In the genomic region with DNA sequence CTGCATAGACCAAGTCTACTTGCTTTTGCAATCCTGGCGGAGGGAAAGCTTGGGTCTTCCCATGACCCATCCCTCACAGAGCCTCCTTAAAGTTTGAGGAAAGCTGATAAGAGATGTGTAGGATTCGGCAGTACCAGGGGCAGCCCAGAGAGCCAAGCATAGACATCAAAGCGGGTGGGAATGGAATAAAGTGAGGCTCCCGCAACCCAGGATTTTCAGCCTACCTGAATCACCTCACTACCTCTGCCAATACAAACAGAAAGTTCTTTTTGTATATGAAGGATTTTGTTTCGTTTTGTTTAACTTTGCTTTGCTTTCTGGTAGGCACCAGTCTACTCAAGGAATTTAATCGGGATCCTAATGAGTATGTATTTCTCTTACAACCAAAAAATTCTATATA, we compare ENCODE assay signal across 31 cellular contexts.
"Had no signal": no experiment of that assay in that cellular context is flagged by ENCODE, and none has a peak within 500 bp of the region (broad histone marks: within the 10 kb centered on the region; RNA-seq: fewer than 3 reads in every experiment).

No MANE protein-coding gene starts in this region.

- H3K4me1 ChIP-seq: ascending aorta had no signal

- H3K9me3 ChIP-seq: ascending aorta had no signal

- H3K9me3 Mint-ChIP-seq: activated B cell treated with CpG ODN at 0.5 μM for 24 hours; activated CD4-positive, alpha-beta memory T cell treated with anti-CD3 and anti-CD28 coated beads for 36 hours; activated CD4-positive, alpha-beta T cell treated with anti-CD3 and anti-CD28 coated beads, Interleukin-2, amount 10 ng/mL, durations not matched to agents 24 days and 14 days; activated naive CD8-positive, alpha-beta T cell treated with anti-CD3 and anti-CD28 coated beads, Interleukin-2, amount 10 ng/mL, durations not matched to agents 7 days and 5 days; activated naive CD8-positive, alpha-beta T cell treated with anti-CD3 and anti-CD28 coated beads, Interleukin-2, amount 50 U/mL, for 24 hours; activated T-cell treated with anti-CD3 and anti-CD28 coated beads, Interleukin-2, amount 50 U/mL, for 24 hours; activated T-helper 2 cell treated with anti-CD3 and anti-CD28 coated beads, Interferon-gamma antibody, Interleukin-2, Interleukin-4, amounts not matched to agents 10 μg/mL and 5 μg/mL and 100 μg/mL, durations not matched to agents 14 hours and 24 hours and 36 hours; brain; T-helper 1 cell treated with Interleukin-12 subunit alpha and Interleukin-12 subunit beta and Interleukin-4 antibody, amounts not matched to agents 30 μg/mL and 1 μg/mL, for 36 hours; T-helper 2 cell treated with Interferon-gamma antibody and Interleukin-4, amounts not matched to agents 5 μg/mL and 100 μg/mL, for 36 hours had no signal

- H3K27me3 Mint-ChIP-seq: activated B cell treated with CpG ODN at 0.5 μM for 24 hours; activated CD4-positive, alpha-beta memory T cell treated with anti-CD3 and anti-CD28 coated beads for 36 hours; activated CD4-positive, alpha-beta T cell treated with anti-CD3 and anti-CD28 coated beads, Interleukin-2, amount 10 ng/mL, durations not matched to agents 24 days and 14 days; activated CD8-positive, alpha-beta memory T cell treated with anti-CD3 and anti-CD28 coated beads, Interleukin-2, amount 10 ng/mL, durations not matched to agents 7 days and 5 days; activated naive CD8-positive, alpha-beta T cell; activated naive CD8-positive, alpha-beta T cell treated with anti-CD3 and anti-CD28 coated beads, Interleukin-2, amount 10 ng/mL, durations not matched to agents 7 days and 5 days; activated naive CD8-positive, alpha-beta T cell treated with anti-CD3 and anti-CD28 coated beads, Interleukin-2, amount 50 U/mL, for 24 hours had no signal

- ATAC-seq: activated CD8-positive, alpha-beta memory T cell treated with anti-CD3 and anti-CD28 coated beads, Interleukin-2, amount 10 ng/mL, durations not matched to agents 7 days and 5 days; activated CD8-positive, alpha-beta T cell treated with anti-CD3 and anti-CD28 coated beads, Interleukin-2, amount 10 ng/mL, durations not matched to agents 7 days and 5 days; activated naive CD8-positive, alpha-beta T cell treated with anti-CD3 and anti-CD28 coated beads, Interleukin-2, amount 50 U/mL, for 24 hours had no signal

- DNase-seq: activated B cell treated with CpG ODN at 0.5 μM for 24 hours; activated CD4-positive, alpha-beta memory T cell treated with anti-CD3 and anti-CD28 coated beads for 36 hours; activated CD4-positive, alpha-beta T cell treated with anti-CD3 and anti-CD28 coated beads for 4 hours; activated CD4-positive, alpha-beta T cell treated with anti-CD3 and anti-CD28 coated beads, Interleukin-2, amount 10 ng/mL, durations not matched to agents 24 days and 14 days; activated CD4-positive, alpha-beta T cell treated with anti-CD3 and anti-CD28 coated beads, Interleukin-2, amount 50 U/mL, for 1 hour; activated CD4-positive, alpha-beta T cell treated with anti-CD3 and anti-CD28 coated beads, Interleukin-2, amount 50 U/mL, for 4 hours; activated CD4-positive, CD25-positive, alpha-beta regulatory T cell treated with anti-CD3 and anti-CD28 coated beads, Interleukin-2, amount 50 U/mL, for 72 hours; activated CD8-positive, alpha-beta memory T cell treated with anti-CD3 and anti-CD28 coated beads for 24 hours; activated CD8-positive, alpha-beta memory T cell treated with anti-CD3 and anti-CD28 coated beads, Interleukin-2, amount 10 ng/mL, durations not matched to agents 7 days and 5 days; activated CD8-positive, alpha-beta memory T cell treated with anti-CD3 and anti-CD28 coated beads, Interleukin-2, amount 50 U/mL, for 48 hours; activated CD8-positive, alpha-beta T cell treated with anti-CD3 and anti-CD28 coated beads, Interleukin-2, amount 10 ng/mL, durations not matched to agents 7 days and 5 days; activated effector memory CD4-positive, alpha-beta T cell treated with Interleukin-2 at 50 U/mL for 16 hours; activated gamma-delta T cell; activated naive CD4-positive, alpha-beta T cell treated with anti-CD3 and anti-CD28 coated beads, Interleukin-2, amount 50 U/mL, for 16 hours; activated naive CD4-positive, alpha-beta T cell treated with Interleukin-2 at 50 U/mL for 16 hours; activated naive CD8-positive, alpha-beta T cell treated with anti-CD3 and anti-CD28 coated beads, Interleukin-2, amount 10 ng/mL, durations not matched to agents 7 days and 5 days; activated naive CD8-positive, alpha-beta T cell treated with anti-CD3 and anti-CD28 coated beads, Interleukin-2, amount 50 U/mL, for 24 hours; activated T-cell treated with anti-CD3 and anti-CD28 coated beads, Interleukin-2, amount 50 U/mL, for 24 hours; activated T-cell treated with anti-CD3 and anti-CD28 coated beads, Interleukin-2, amount 50 U/mL, for 48 hours; central memory CD4-positive, alpha-beta T cell; T-helper 1 cell; T-helper 2 cell; T-helper 9 cell had no signal

- FAIRE-seq: TTC549 had no signal

- H3K4me1 Mint-ChIP-seq: activated B cell treated with CpG ODN at 0.5 μM for 24 hours; activated CD4-positive, alpha-beta T cell treated with anti-CD3 and anti-CD28 coated beads, Interleukin-2, amount 10 ng/mL, durations not matched to agents 24 days and 14 days; activated CD8-positive, alpha-beta memory T cell treated with anti-CD3 and anti-CD28 coated beads, Interleukin-2, amount 10 ng/mL, durations not matched to agents 7 days and 5 days; activated naive CD8-positive, alpha-beta T cell treated with anti-CD3 and anti-CD28 coated beads, Interleukin-2, amount 10 ng/mL, durations not matched to agents 7 days and 5 days; activated naive CD8-positive, alpha-beta T cell treated with anti-CD3 and anti-CD28 coated beads, Interleukin-2, amount 50 U/mL, for 24 hours had no signal

- H3K4me3 ChIP-seq: ascending aorta had no signal

- H3K36me3 Mint-ChIP-seq: activated CD4-positive, alpha-beta memory T cell treated with anti-CD3 and anti-CD28 coated beads for 36 hours; activated CD8-positive, alpha-beta memory T cell treated with anti-CD3 and anti-CD28 coated beads, Interleukin-2, amount 10 ng/mL, durations not matched to agents 7 days and 5 days; activated naive CD8-positive, alpha-beta T cell had no signal

- H3K4me3 Mint-ChIP-seq: activated B cell treated with CpG ODN at 0.5 μM for 24 hours; activated CD4-positive, alpha-beta memory T cell treated with anti-CD3 and anti-CD28 coated beads for 36 hours; activated CD4-positive, alpha-beta T cell treated with anti-CD3 and anti-CD28 coated beads, Interleukin-2, amount 10 ng/mL, durations not matched to agents 24 days and 14 days; activated CD8-positive, alpha-beta memory T cell treated with anti-CD3 and anti-CD28 coated beads, Interleukin-2, amount 10 ng/mL, durations not matched to agents 7 days and 5 days; activated CD8-positive, alpha-beta T cell treated with anti-CD3 and anti-CD28 coated beads, Interleukin-2, amount 10 ng/mL, durations not matched to agents 7 days and 5 days; activated naive CD8-positive, alpha-beta T cell; activated naive CD8-positive, alpha-beta T cell treated with anti-CD3 and anti-CD28 coated beads, Interleukin-2, amount 10 ng/mL, durations not matched to agents 7 days and 5 days; activated naive CD8-positive, alpha-beta T cell treated with anti-CD3 and anti-CD28 coated beads, Interleukin-2, amount 50 U/mL, for 24 hours; activated T-cell treated with anti-CD3 and anti-CD28 coated beads, Interleukin-2, amount 50 U/mL, for 24 hours; brain; T-helper 1 cell treated with Interleukin-12 subunit alpha and Interleukin-12 subunit beta and Interleukin-4 antibody, amounts not matched to agents 30 μg/mL and 1 μg/mL, for 36 hours; T-helper 2 cell treated with Interferon-gamma antibody and Interleukin-4, amounts not matched to agents 5 μg/mL and 100 μg/mL, for 36 hours had no signal

- H3K27me3 ChIP-seq: ascending aorta had no signal

- H3K27ac Mint-ChIP-seq: activated B cell treated with CpG ODN at 0.5 μM for 24 hours; activated CD4-positive, alpha-beta memory T cell treated with anti-CD3 and anti-CD28 coated beads for 36 hours; activated CD4-positive, alpha-beta T cell treated with anti-CD3 and anti-CD28 coated beads, Interleukin-2, amount 10 ng/mL, durations not matched to agents 24 days and 14 days; activated CD8-positive, alpha-beta memory T cell treated with anti-CD3 and anti-CD28 coated beads, Interleukin-2, amount 10 ng/mL, durations not matched to agents 7 days and 5 days; activated CD8-positive, alpha-beta T cell treated with anti-CD3 and anti-CD28 coated beads, Interleukin-2, amount 10 ng/mL, durations not matched to agents 7 days and 5 days; activated naive CD8-positive, alpha-beta T cell; activated naive CD8-positive, alpha-beta T cell treated with anti-CD3 and anti-CD28 coated beads, Interleukin-2, amount 10 ng/mL, durations not matched to agents 7 days and 5 days; activated naive CD8-positive, alpha-beta T cell treated with anti-CD3 and anti-CD28 coated beads, Interleukin-2, amount 50 U/mL, for 24 hours; activated T-cell treated with anti-CD3 and anti-CD28 coated beads, Interleukin-2, amount 50 U/mL, for 24 hours; activated T-helper 2 cell treated with anti-CD3 and anti-CD28 coated beads, Interferon-gamma antibody, Interleukin-2, Interleukin-4, amounts not matched to agents 10 μg/mL and 5 μg/mL and 100 μg/mL, durations not matched to agents 14 hours and 24 hours and 36 hours; T-helper 1 cell treated with Interleukin-12 subunit alpha and Interleukin-12 subunit beta and Interleukin-4 antibody, amounts not matched to agents 30 μg/mL and 1 μg/mL, for 36 hours; T-helper 2 cell treated with Interferon-gamma antibody and Interleukin-4, amounts not matched to agents 5 μg/mL and 100 μg/mL, for 36 hours had no signal

- H3K27ac ChIP-seq: ascending aorta, VCaP had no signal
